ENCODE assay signal across 1 cellular context in genomic region chr5:177105546-177106476, GRCh38.
TF ChIP-seq lines count a peak whose summit lies in the region.

No MANE protein-coding gene starts in this region.

TF ChIP-seq in HepG2, 621 proteins besides CTCF, POLR2A, EP300 and RAD21 (continued from another document and continues in another):
- TF ChIP-seq TEF (CRISPR knock-in tag; IDR thresholded peaks at IDR 0.05), result no peak
- no peak for TF ChIP-seq PREB (CRISPR knock-in tag; IDR thresholded peaks at IDR 0.05)
- TF ChIP-seq DR1 (CRISPR knock-in tag; IDR thresholded peaks at IDR 0.05), result 0 out of 2 replicates have a peak, but pooled peaks have one; percentile 12
- peak; percentile 43; the same call in 1 of the 2 replicates for TF ChIP-seq ZNF710 (CRISPR knock-in tag; IDR thresholded peaks at IDR 0.05; ENCODE audit: borderline replicate concordance)
- no peak for TF ChIP-seq ZNF3 (CRISPR knock-in tag; IDR thresholded peaks at IDR 0.05)
- TF ChIP-seq HHEX (CRISPR knock-in tag; IDR thresholded peaks at IDR 0.05), result no peak
- peak; percentile 71 for TF ChIP-seq ARID5B (CRISPR knock-in tag; IDR thresholded peaks at IDR 0.05)
- peak; percentile 61; the same call in 1 of the 2 replicates for TF ChIP-seq ZNF33B (CRISPR knock-in tag; IDR thresholded peaks at IDR 0.05)
- TF ChIP-seq CHD2 (IDR thresholded peaks at IDR 0.05; ENCODE audit: low read depth, low read length), result peak; percentile 32; the same call in 1 of the 2 replicates
- TF ChIP-seq ZFX (CRISPR knock-in tag; IDR thresholded peaks at IDR 0.05; ENCODE audit: low read depth), result peak; percentile 45; the same call in 1 of the 2 replicates
- 0 out of 2 replicates have a peak, but pooled peaks have one; percentile 34 for TF ChIP-seq GFI1 (CRISPR knock-in tag; IDR thresholded peaks at IDR 0.05; ENCODE audit: borderline replicate concordance)
- TF ChIP-seq FOXO1 (CRISPR knock-in tag; IDR thresholded peaks at IDR 0.05), result no peak
- TF ChIP-seq LCORL (IDR thresholded peaks at IDR 0.05), result no peak
- TF ChIP-seq LCORL (CRISPR knock-in tag; IDR thresholded peaks at IDR 0.05), result peak; percentile 75
- TF ChIP-seq ZNF263 (CRISPR knock-in tag; IDR thresholded peaks at IDR 0.05), result 0 out of 2 replicates have a peak, but pooled peaks have one; percentile 43
- no peak for TF ChIP-seq ZSCAN20 (CRISPR knock-in tag; IDR thresholded peaks at IDR 0.05; ENCODE audit: borderline replicate concordance)
- peak; percentile 77 for TF ChIP-seq ZFP91 (CRISPR knock-in tag; IDR thresholded peaks at IDR 0.05; ENCODE audit: borderline replicate concordance)
- TF ChIP-seq ZSCAN30 (CRISPR knock-in tag; IDR thresholded peaks at IDR 0.05), result 0 out of 2 replicates have a peak, but pooled peaks have one; percentile 34
- peak; percentile 36; the same call in 1 of the 2 replicates for TF ChIP-seq ZNF44 (CRISPR knock-in tag; IDR thresholded peaks at IDR 0.05)
- TF ChIP-seq ARNT2 (CRISPR knock-in tag; IDR thresholded peaks at IDR 0.05; ENCODE audit: low read depth), result 0 out of 2 replicates have a peak, but pooled peaks have one; percentile 34
- no peak for TF ChIP-seq SOX13 (IDR thresholded peaks at IDR 0.05)
- TF ChIP-seq SOX13 (CRISPR knock-in tag; conservative IDR thresholded peaks at IDR 0.05 in 1 of 2, IDR thresholded peaks at IDR 0.05 in 1 of 2), result peak in 1 of 2 experiments; percentile 50; a peak in 2 of 4 replicates
- TF ChIP-seq ZNF598 (CRISPR knock-in tag; IDR thresholded peaks at IDR 0.05; ENCODE audit: borderline replicate concordance), result peak; percentile 27; the same call in 1 of the 2 replicates
- peak; percentile 75; the same call in 1 of the 2 replicates for TF ChIP-seq TARDBP (CRISPR knock-in tag; IDR thresholded peaks at IDR 0.05)
- TF ChIP-seq SRF (IDR thresholded peaks at IDR 0.05; ENCODE audit: low read depth, low read length), result no peak
- TF ChIP-seq ZNF7 (CRISPR knock-in tag; IDR thresholded peaks at IDR 0.05), result no peak
- TF ChIP-seq ZNF20 (CRISPR knock-in tag; IDR thresholded peaks at IDR 0.05), result no peak
- TF ChIP-seq ZNF317 (CRISPR knock-in tag; IDR thresholded peaks at IDR 0.05), result 0 out of 2 replicates have a peak, but pooled peaks have one; percentile 53
- TF ChIP-seq ZFP36L2 (CRISPR knock-in tag; IDR thresholded peaks at IDR 0.05), result no peak
- TF ChIP-seq KAT7 (CRISPR knock-in tag; IDR thresholded peaks at IDR 0.05; ENCODE audit: borderline replicate concordance), result peak; percentile 25; the same call in 1 of the 2 replicates
- TF ChIP-seq ZNF230 (CRISPR knock-in tag; IDR thresholded peaks at IDR 0.05), result peak; percentile 70; the same call in 1 of the 2 replicates
- TF ChIP-seq KMT2A (CRISPR knock-in tag; IDR thresholded peaks at IDR 0.05), result no peak
- no peak for TF ChIP-seq BCL3 (CRISPR knock-in tag; IDR thresholded peaks at IDR 0.05)
- peak; percentile 88 for TF ChIP-seq ZNF264 (CRISPR knock-in tag; IDR thresholded peaks at IDR 0.05)
- 0 out of 2 replicates have a peak, but pooled peaks have one; percentile 35 for TF ChIP-seq NRL (CRISPR knock-in tag; IDR thresholded peaks at IDR 0.05; ENCODE audit: borderline replicate concordance)
- TF ChIP-seq ZKSCAN8 (CRISPR knock-in tag; IDR thresholded peaks at IDR 0.05; ENCODE audit: borderline replicate concordance), result 0 out of 2 replicates have a peak, but pooled peaks have one; percentile 43
- peak; percentile 36; the same call in 1 of the 2 replicates for TF ChIP-seq HNF4G (IDR thresholded peaks at IDR 0.05; ENCODE audit: borderline replicate concordance, low read depth, low read length)
- no peak; the same call in 1 of the 2 replicates for TF ChIP-seq HNF4G (CRISPR knock-in tag; IDR thresholded peaks at IDR 0.05; ENCODE audit: borderline replicate concordance, low read depth)
- no peak for TF ChIP-seq MAZ (IDR thresholded peaks at IDR 0.05; ENCODE audit: borderline replicate concordance, low read depth, low read length)
- TF ChIP-seq MAZ (CRISPR knock-in tag; IDR thresholded peaks at IDR 0.05; ENCODE audit: low read depth), result peak; percentile 27; the same call in 1 of the 2 replicates
- peak; percentile 81 for TF ChIP-seq HNF4A (CRISPR knock-in tag; IDR thresholded peaks at IDR 0.05)
- TF ChIP-seq THAP11 (CRISPR knock-in tag; IDR thresholded peaks at IDR 0.05), result peak; percentile 35; the same call in 1 of the 2 replicates
- TF ChIP-seq ZNF292 (CRISPR knock-in tag; IDR thresholded peaks at IDR 0.05; ENCODE audit: borderline replicate concordance, low read depth), result peak; percentile 84; the same call in 1 of the 2 replicates
- TF ChIP-seq HNF1B (CRISPR knock-in tag; IDR thresholded peaks at IDR 0.05), result peak; percentile 83
- peak; percentile 38 for TF ChIP-seq ZNF883 (CRISPR knock-in tag; IDR thresholded peaks at IDR 0.05; ENCODE audit: not compliant biosample characterization)
- TF ChIP-seq ZBTB33 (CRISPR knock-in tag; IDR thresholded peaks at IDR 0.05), result peak; percentile 36; the same call in 1 of the 2 replicates
- TF ChIP-seq SCMH1 (CRISPR knock-in tag; IDR thresholded peaks at IDR 0.05; ENCODE audit: borderline replicate concordance), result no peak
- TF ChIP-seq ZNF746 (CRISPR knock-in tag; IDR thresholded peaks at IDR 0.05), result peak; percentile 61; the same call in 1 of the 2 replicates
- TF ChIP-seq ZNF235 (CRISPR knock-in tag; IDR thresholded peaks at IDR 0.05; ENCODE audit: borderline replicate concordance), result 0 out of 2 replicates have a peak, but pooled peaks have one; percentile 30
- 0 out of 2 replicates have a peak, but pooled peaks have one; percentile 7 for TF ChIP-seq POGK (CRISPR knock-in tag; conservative IDR thresholded peaks at IDR 0.05)
